13 cellular contexts compared by ENCODE assay signal in the genomic region with DNA sequence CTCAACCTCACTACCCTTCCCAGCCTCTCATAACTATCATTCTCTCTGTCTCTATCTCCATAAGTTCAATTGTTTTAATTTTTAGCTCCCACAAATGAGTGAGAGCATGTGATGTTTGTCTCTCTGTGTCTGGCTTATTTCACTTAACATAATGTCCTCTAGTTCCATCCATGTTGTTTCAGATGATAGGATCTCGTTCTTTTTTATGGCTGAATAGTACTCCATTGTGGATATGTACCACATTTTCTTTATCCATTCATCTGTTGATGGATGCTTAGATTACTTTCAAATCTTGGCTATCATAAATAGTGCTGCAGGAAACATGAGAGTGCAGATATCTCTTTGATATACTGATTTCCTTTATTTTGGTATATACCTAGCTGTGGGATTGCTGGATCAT. TPM values are rescaled to one million over a fixed set of nuclear protein-coding genes. Genes with fewer than 3 reads are reported as not detected.
DNase-seq lines count a peak whose midpoint lies in the region; ATAC-seq and TF ChIP-seq lines count a peak whose summit lies in the region.
"Not testable (repeated sequence)": the region's sequence is repeated elsewhere in the genome, so short reads cannot be mapped to it uniquely, and the experiment has no call there.
"Had no signal": no experiment of that assay in that cellular context is flagged by ENCODE, and none has a peak within 500 bp of the region (broad histone marks: within the 10 kb centered on the region; RNA-seq: fewer than 3 reads in every experiment).

No MANE protein-coding gene starts in this region.

- not testable (repeated sequence) for H3K27me3 Mint-ChIP-seq in CD4-positive, CD25-positive, alpha-beta regulatory T cell; T-helper 17 cell; activated T-cell treated with anti-CD3 and anti-CD28 coated beads, Interleukin-2, amount 50 U/mL, for 24 hours; activated naive CD4-positive, alpha-beta T cell treated with anti-CD3 and anti-CD28 coated beads for 36 hours (ENCODE audit: low read depth); activated naive CD4-positive, alpha-beta T cell treated with anti-CD3 and anti-CD28 coated beads, Interleukin-2, amount 50 U/mL, for 24 hours; activated naive CD8-positive, alpha-beta T cell treated with anti-CD3 and anti-CD28 coated beads, Interleukin-2, amount 50 U/mL, for 24 hours; memory B cell

- H3K4me1 Mint-ChIP-seq in CD4-positive, CD25-positive, alpha-beta regulatory T cell = peaks cover 0 to 11% (median 4%) of the 10 kb centered on the region in 4 donors
- not testable (repeated sequence) for H3K4me1 Mint-ChIP-seq in T-helper 17 cell; activated T-cell treated with anti-CD3 and anti-CD28 coated beads, Interleukin-2, amount 50 U/mL, for 24 hours (ENCODE audit: low read depth); activated naive CD4-positive, alpha-beta T cell treated with anti-CD3 and anti-CD28 coated beads, Interleukin-2, amount 50 U/mL, for 24 hours; activated naive CD8-positive, alpha-beta T cell treated with anti-CD3 and anti-CD28 coated beads, Interleukin-2, amount 50 U/mL, for 24 hours; memory B cell
- peaks cover 13% of the 10 kb centered on the region for H3K4me1 Mint-ChIP-seq in activated naive CD4-positive, alpha-beta T cell treated with anti-CD3 and anti-CD28 coated beads for 36 hours (ENCODE audit: low read depth)

- not testable (repeated sequence) for DNase-seq in CD4-positive, CD25-positive, alpha-beta regulatory T cell; T-helper 17 cell; activated T-cell treated with anti-CD3 and anti-CD28 coated beads, Interleukin-2, amount 50 U/mL, for 24 hours; activated naive CD4-positive, alpha-beta T cell treated with anti-CD3 and anti-CD28 coated beads for 36 hours; activated naive CD8-positive, alpha-beta T cell treated with anti-CD3 and anti-CD28 coated beads, Interleukin-2, amount 50 U/mL, for 24 hours; memory B cell (ENCODE audit: low spot score in 2 of 2)

- H3K9me3 Mint-ChIP-seq in CD4-positive, CD25-positive, alpha-beta regulatory T cell; activated T-cell treated with anti-CD3 and anti-CD28 coated beads, Interleukin-2, amount 50 U/mL, for 24 hours; activated naive CD4-positive, alpha-beta T cell treated with anti-CD3 and anti-CD28 coated beads for 36 hours; activated naive CD4-positive, alpha-beta T cell treated with anti-CD3 and anti-CD28 coated beads, Interleukin-2, amount 50 U/mL, for 24 hours; activated naive CD8-positive, alpha-beta T cell treated with anti-CD3 and anti-CD28 coated beads, Interleukin-2, amount 50 U/mL, for 24 hours; memory B cell: not testable (repeated sequence)

- not testable (repeated sequence) for TF ChIP-seq CTCF in HEK293 (tag by site-specific recombination; IDR thresholded peaks at IDR 0.05)

- not testable (repeated sequence) for H3K27ac ChIP-seq in CD4-positive, CD25-positive, alpha-beta regulatory T cell (ENCODE audit: insufficient read depth, low read length, poor library complexity, severe bottlenecking); HEK293 (ENCODE audit: extremely low read depth, low read depth, low read length)

- H3K36me3 ChIP-seq in CD4-positive, CD25-positive, alpha-beta regulatory T cell (ENCODE audit: control insufficient read depth, insufficient read depth, low read length) = peaks cover 94% of the 10 kb centered on the region
- H3K36me3 ChIP-seq in HEK293 (ENCODE audit: control insufficient read depth in 2 of 2, insufficient read depth in 1 of 2, low read length in 2 of 2) = peaks cover 28 to 85% of the 10 kb centered on the region in 2 experiments; a peak in 2 of 3 replicates

- CTCF ChIA-PET in HEK293 (lab: Yijun Ruan, JAX) = interaction anchor here (0.7 kb wide), 2 partner anchors 82 to 105 kb away, joined by 3 read pairs; no protein-coding TSS in a partner anchor
- CTCF ChIA-PET in activated naive CD4-positive, alpha-beta T cell treated with anti-CD3 and anti-CD28 coated beads for 36 hours (lab: Charles Lee) = not testable (repeated sequence)

- not testable (repeated sequence) for H3K4me1 ChIP-seq in CD4-positive, CD25-positive, alpha-beta regulatory T cell (ENCODE audit: control insufficient read depth, insufficient read depth, low read length, poor library complexity, severe bottlenecking); HEK293 (ENCODE audit: control insufficient read depth, insufficient read depth, low read length)

- H3K9me3 ChIP-seq in CD4-positive, CD25-positive, alpha-beta regulatory T cell (ENCODE audit: control insufficient read depth in 2 of 2, low read length in 2 of 2); HEK293 (ENCODE audit: control insufficient read depth, insufficient read depth, low read depth, low read length); T-helper 17 cell (ENCODE audit: control insufficient read depth, low read length, poor library complexity, severe bottlenecking): not testable (repeated sequence)

- ATAC-seq in CD4-positive, CD25-positive, alpha-beta regulatory T cell (ENCODE audit: low read depth in 2 of 2); T-helper 17 cell; activated naive CD8-positive, alpha-beta T cell treated with anti-CD3 and anti-CD28 coated beads, Interleukin-2, amount 50 U/mL, for 24 hours; memory B cell (ENCODE audit: low read depth): not testable (repeated sequence)

- H3K4me3 ChIP-seq in CD4-positive, CD25-positive, alpha-beta regulatory T cell (ENCODE audit: low read depth, low read length); HEK293 (ENCODE audit: low read depth, low read length): not testable (repeated sequence)

- peaks cover 42% of the 10 kb centered on the region for H3K36me3 Mint-ChIP-seq in CD4-positive, CD25-positive, alpha-beta regulatory T cell
- H3K36me3 Mint-ChIP-seq in T-helper 17 cell (ENCODE audit: low read depth) (peaks cover 14% of the 10 kb centered on the region), memory B cell (peaks cover 38% of the 10 kb centered on the region)
- H3K36me3 Mint-ChIP-seq in activated T-cell treated with anti-CD3 and anti-CD28 coated beads, Interleukin-2, amount 50 U/mL, for 24 hours (ENCODE audit: low read depth) = peaks cover 86% of the 10 kb centered on the region
- H3K36me3 Mint-ChIP-seq in activated naive CD4-positive, alpha-beta T cell treated with anti-CD3 and anti-CD28 coated beads for 36 hours (ENCODE audit: low read depth) = peaks cover 48% of the 10 kb centered on the region
- peaks cover 16% of the 10 kb centered on the region for H3K36me3 Mint-ChIP-seq in activated naive CD4-positive, alpha-beta T cell treated with anti-CD3 and anti-CD28 coated beads, Interleukin-2, amount 50 U/mL, for 24 hours
- peaks cover 56% of the 10 kb centered on the region for H3K36me3 Mint-ChIP-seq in activated naive CD8-positive, alpha-beta T cell treated with anti-CD3 and anti-CD28 coated beads, Interleukin-2, amount 50 U/mL, for 24 hours (ENCODE audit: low read depth)

- not testable (repeated sequence) for H3K27me3 ChIP-seq in CD4-positive, CD25-positive, alpha-beta regulatory T cell (ENCODE audit: control insufficient read depth, insufficient read depth, low read length)

- intact Hi-C loops in activated naive CD4-positive, alpha-beta T cell treated with anti-CD3 and anti-CD28 coated beads for 36 hours (cut with micrococcal nuclease) = not testable (repeated sequence)

- peak overlapping the region in 2 of 3 donors; percentile 25 to 47 for H3K27ac Mint-ChIP-seq in CD4-positive, CD25-positive, alpha-beta regulatory T cell
- peak overlapping the region; percentile 62 for H3K27ac Mint-ChIP-seq in T-helper 17 cell
- peak overlapping the region; percentile 15 for H3K27ac Mint-ChIP-seq in activated T-cell treated with anti-CD3 and anti-CD28 coated beads, Interleukin-2, amount 50 U/mL, for 24 hours
- H3K27ac Mint-ChIP-seq in activated naive CD4-positive, alpha-beta T cell treated with anti-CD3 and anti-CD28 coated beads for 36 hours = peak overlapping the region; percentile 74
- H3K27ac Mint-ChIP-seq in activated naive CD4-positive, alpha-beta T cell treated with anti-CD3 and anti-CD28 coated beads, Interleukin-2, amount 50 U/mL, for 24 hours = peak overlapping the region; percentile 41
- peak overlapping the region; percentile 11 for H3K27ac Mint-ChIP-seq in activated naive CD8-positive, alpha-beta T cell treated with anti-CD3 and anti-CD28 coated beads, Interleukin-2, amount 50 U/mL, for 24 hours
- H3K27ac Mint-ChIP-seq in memory B cell = peak overlapping the region; percentile 1

- H3K4me3 Mint-ChIP-seq in CD4-positive, CD25-positive, alpha-beta regulatory T cell; T-helper 17 cell; activated T-cell treated with anti-CD3 and anti-CD28 coated beads, Interleukin-2, amount 50 U/mL, for 24 hours; activated naive CD4-positive, alpha-beta T cell treated with anti-CD3 and anti-CD28 coated beads for 36 hours; activated naive CD4-positive, alpha-beta T cell treated with anti-CD3 and anti-CD28 coated beads, Interleukin-2, amount 50 U/mL, for 24 hours; activated naive CD8-positive, alpha-beta T cell treated with anti-CD3 and anti-CD28 coated beads, Interleukin-2, amount 50 U/mL, for 24 hours; memory B cell: not testable (repeated sequence)

- POLR2A ChIA-PET in HEK293 (lab: Yijun Ruan, JAX) = not testable (repeated sequence)

RNA-seq across cellular contexts. Expression of gene KMT2A, which starts 44.9 kb away (rescaled TPM):
- total RNA-seq in CD4-positive, CD25-positive, alpha-beta regulatory T cell = 179 TPM
- polyA plus RNA-seq in CD4-positive, CD25-positive, alpha-beta regulatory T cell = 10 to 100 TPM; 12.1 to 19.5 (median 18.2) TPM
- total RNA-seq in T-helper 17 cell = 100 to 1,000 TPM; 156 to 178 TPM
- total RNA-seq in activated naive CD4-positive, alpha-beta T cell treated with anti-CD3 and anti-CD28 coated beads for 36 hours = 10 to 100 TPM; 68.4 to 68.5 TPM

RNA-seq across cellular contexts. Expression of gene TTC36, which starts 46.0 kb away (rescaled TPM):
- total RNA-seq in CD4-positive, CD25-positive, alpha-beta regulatory T cell = not detected
- under 1 TPM; 0.22 to 0.87 (median 0.50) TPM for polyA plus RNA-seq in CD4-positive, CD25-positive, alpha-beta regulatory T cell
- under 1 TPM in 1 of 2 donors, not detected in 1; 0.55 TPM for total RNA-seq in T-helper 17 cell
- not detected for total RNA-seq in activated naive CD4-positive, alpha-beta T cell treated with anti-CD3 and anti-CD28 coated beads for 36 hours
- total RNA-seq: A172, GM12878 had no signal
- polyA plus RNA-seq: A549; BJ; CD8-positive, alpha-beta memory T cell had no signal

RNA-seq across cellular contexts. Expression of gene TMEM25, which starts 49.8 kb away (rescaled TPM):
- 10.7 TPM for total RNA-seq in CD4-positive, CD25-positive, alpha-beta regulatory T cell
- 10 to 100 TPM in 3 of 4 donors, 1 to 10 TPM in 1; 10.0 to 17.3 (median 14.2) TPM for polyA plus RNA-seq in CD4-positive, CD25-positive, alpha-beta regulatory T cell
- total RNA-seq in T-helper 17 cell = 1 to 10 TPM; 9.2 to 10.0 TPM
- total RNA-seq in activated naive CD4-positive, alpha-beta T cell treated with anti-CD3 and anti-CD28 coated beads for 36 hours = 10 to 100 TPM; 13.3 to 14.1 TPM

Comparison
In these comparisons a context has a peak if more than half of its experiments do, and no peak if none do; other contexts are left out.
1. H3K27ac Mint-ChIP-seq: peak in every context shown above with its lines; median percentile 74 in activated naive CD4-positive, alpha-beta T cell treated with anti-CD3 and anti-CD28 coated beads for 36 hours; 62 in T-helper 17 cell; 41 in activated naive CD4-positive, alpha-beta T cell treated with anti-CD3 and anti-CD28 coated beads, Interleukin-2, amount 50 U/mL, for 24 hours; 36 in CD4-positive, CD25-positive, alpha-beta regulatory T cell; 15 in activated T-cell treated with anti-CD3 and anti-CD28 coated beads, Interleukin-2, amount 50 U/mL, for 24 hours; 11 in activated naive CD8-positive, alpha-beta T cell treated with anti-CD3 and anti-CD28 coated beads, Interleukin-2, amount 50 U/mL, for 24 hours; 1 in memory B cell.